In genomic region chr11:9210922-9211320, GRCh38 we compare ENCODE assay signal across 12 cellular contexts. TPM values are rescaled to one million over a fixed set of nuclear protein-coding genes. Genes with fewer than 3 reads are reported as not detected.
DNase-seq lines count a peak whose midpoint lies in the region; ATAC-seq, FAIRE-seq and TF ChIP-seq lines count a peak whose summit lies in the region.
"Had no signal": no experiment of that assay in that cellular context is flagged by ENCODE, and none has a peak within 500 bp of the region (broad histone marks: within the 10 kb centered on the region; RNA-seq: fewer than 3 reads in every experiment).

No MANE protein-coding gene starts in this region.

- no peaks in the 10 kb centered on the region for H4K20me1 ChIP-seq in MM.1S (ENCODE audit: insufficient read depth, low read length)
- no peaks in the 10 kb centered on the region for H4K20me1 ChIP-seq in fibroblast of lung (ENCODE audit: control insufficient read depth, extremely low read depth, insufficient read depth, low read length)

- H3K9me2 ChIP-seq in MM.1S (replicated peaks; ENCODE audit: insufficient read depth, low read length) = no peaks in the 10 kb centered on the region

- H3K27ac ChIP-seq in MM.1S (ENCODE audit: low read length) (no peak overlapping the region), fibroblast of lung (ENCODE audit: insufficient read depth, low read length) (no peak overlapping the region)

- FAIRE-seq in GM19239 (lab: Jason Lieb, UNC) = peak; percentile 68

- H3K4me3 ChIP-seq in AG10803 (ENCODE audit: low read length) = no peak overlapping the region
- no peak overlapping the region for H3K4me3 ChIP-seq in MM.1S (ENCODE audit: low read length)
- H3K4me3 ChIP-seq in fibroblast of lung (replicated peaks in 1 of 4; ENCODE audit: control extremely low read depth in 1 of 4, insufficient read depth in 1 of 4, low read depth in 3 of 4, low read length in 4 of 4) = no peak overlapping the region
- H3K4me3 ChIP-seq: HAP-1 had no signal

- H3K27me3 ChIP-seq in MM.1S (replicated peaks; ENCODE audit: insufficient read depth, low read length) (no peaks in the 10 kb centered on the region), fibroblast of lung (ENCODE audit: control insufficient read depth, insufficient read depth, low read length) (no peaks in the 10 kb centered on the region)

- H3K36me3 ChIP-seq in MM.1S (replicated peaks; ENCODE audit: insufficient read depth, low read length) (no peaks in the 10 kb centered on the region), fibroblast of lung (ENCODE audit: control insufficient read depth, insufficient read depth, low read length) (no peaks in the 10 kb centered on the region)

- H3K9ac ChIP-seq in MM.1S (ENCODE audit: low read length) (no peak overlapping the region), fibroblast of lung (ENCODE audit: insufficient read depth, low read length) (no peak overlapping the region)

- ATAC-seq in HG03095 (IDR thresholded peaks at IDR 0.05; ENCODE audit: unreplicated experiment) = no peak
- ATAC-seq in GM18511 (IDR thresholded peaks at IDR 0.05; ENCODE audit: unreplicated experiment) = no peak

- H3K4me2 ChIP-seq in MM.1S (ENCODE audit: low read depth, low read length) (no peak overlapping the region), fibroblast of lung (ENCODE audit: extremely low read depth, insufficient read depth, low read length) (no peak overlapping the region)

- peaks cover 20% of the 10 kb centered on the region for H3K4me1 ChIP-seq in MM.1S (ENCODE audit: low read length)
- peaks cover 9% of the 10 kb centered on the region for H3K4me1 ChIP-seq in fibroblast of lung (ENCODE audit: control insufficient read depth, extremely low read depth, insufficient read depth, low read length)

- no peak overlapping the region for H2AFZ ChIP-seq in MM.1S (ENCODE audit: low read length)
- no peak overlapping the region for H2AFZ ChIP-seq in fibroblast of lung (ENCODE audit: low read length)

- DNase-seq in AG10803 (ENCODE audit: low read depth) (peak; percentile 57), GM19239 (ENCODE audit: insufficient read length, low spot score) (no peak), MM.1S (peak; percentile 26), fibroblast of lung (ENCODE audit: low read depth in 2 of 2) (peak; percentile 26 to 76), D341Med (ENCODE audit: low spot score) (no peak)
- DNase-seq in stimulated activated naive CD4-positive, alpha-beta T cell (lab: John Stamatoyannopoulos, UW) = no peak
- DNase-seq: COR-L47; effector CD8-positive, alpha-beta T cell; NCI-H345 had no signal

- TF ChIP-seq CTCF in AG10803 (conservative IDR thresholded peaks at IDR 0.05; ENCODE audit: low read length) (no peak), MM.1S (IDR thresholded peaks at IDR 0.05; ENCODE audit: low read length) (no peak), fibroblast of lung (conservative IDR thresholded peaks at IDR 0.05 in 1 of 2, IDR thresholded peaks at IDR 0.05 in 1 of 2; ENCODE audit: low read depth in 1 of 2, low read length in 2 of 2) (no peak)

- no peaks in the 10 kb centered on the region for H3K9me3 ChIP-seq in MM.1S (replicated peaks; ENCODE audit: insufficient read depth, low read length)
- no peaks in the 10 kb centered on the region for H3K9me3 ChIP-seq in fibroblast of lung (ENCODE audit: control insufficient read depth, insufficient read depth, low read depth, low read length)
- H3K9me3 ChIP-seq: HAP-1 had no signal

- peaks cover 5% of the 10 kb centered on the region; the same call in 1 of the 2 replicates for H3F3A ChIP-seq in MM.1S (ENCODE audit: insufficient read depth, low read length)

- H3K79me2 ChIP-seq in MM.1S (ENCODE audit: low read length) = no peaks in the 10 kb centered on the region
- H3K79me2 ChIP-seq in fibroblast of lung (ENCODE audit: control insufficient read depth, insufficient read depth, low read length) = peaks cover 65% of the 10 kb centered on the region

RNA-seq across cellular contexts. Expression of gene DENND5A, which starts 54.2 kb away (rescaled TPM):
- total RNA-seq in fibroblast of lung = 124 and 235 TPM in 2 replicates
- polyA plus RNA-seq in fibroblast of lung = 125 and 128 TPM in 2 replicates
- polyA plus RNA-seq in fibroblast of lung (2012) = 67.3 and 73.6 TPM in 2 replicates
- polyA minus RNA-seq in fibroblast of lung (ENCODE audit: low replicate concordance) = 463 and 535 TPM in 2 replicates

Comparison
In these comparisons a context has a peak if more than half of its experiments do, and no peak if none do; other contexts are left out.
1. DNase-seq: peak in AG10803 (single experiment), MM.1S (single experiment) and fibroblast of lung (2 of 2); none in GM19239 (single experiment), D341Med (single experiment) and stimulated activated naive CD4-positive, alpha-beta T cell (0 of 6).